Comparison of ENCODE assay signal across 1 cellular context in the genomic region with DNA sequence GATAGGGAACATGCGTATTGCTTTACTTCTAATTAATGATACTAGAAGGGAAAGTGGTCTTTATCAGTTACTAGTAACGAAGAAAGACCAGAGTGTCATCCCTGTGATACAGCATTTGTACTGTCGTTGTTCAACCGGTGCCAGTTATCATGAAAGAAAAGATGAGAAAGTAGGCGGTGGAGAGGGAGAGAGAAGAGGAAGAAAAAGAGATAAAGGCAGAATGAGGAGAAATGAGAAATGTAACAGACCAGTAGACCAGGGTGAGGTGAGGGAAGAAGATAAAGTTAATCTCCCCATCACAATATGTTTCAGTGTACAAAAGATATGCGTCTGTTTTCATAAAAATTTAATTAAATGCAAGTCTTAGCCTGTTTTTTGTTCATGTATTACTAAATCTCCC.
TF ChIP-seq lines count a peak whose summit lies in the region.

No MANE protein-coding gene starts in this region.

TF ChIP-seq in K562, 482 proteins besides CTCF, POLR2A, EP300 and RAD21 (continued from another document and continues in another):
- TF ChIP-seq, protein P1, sequence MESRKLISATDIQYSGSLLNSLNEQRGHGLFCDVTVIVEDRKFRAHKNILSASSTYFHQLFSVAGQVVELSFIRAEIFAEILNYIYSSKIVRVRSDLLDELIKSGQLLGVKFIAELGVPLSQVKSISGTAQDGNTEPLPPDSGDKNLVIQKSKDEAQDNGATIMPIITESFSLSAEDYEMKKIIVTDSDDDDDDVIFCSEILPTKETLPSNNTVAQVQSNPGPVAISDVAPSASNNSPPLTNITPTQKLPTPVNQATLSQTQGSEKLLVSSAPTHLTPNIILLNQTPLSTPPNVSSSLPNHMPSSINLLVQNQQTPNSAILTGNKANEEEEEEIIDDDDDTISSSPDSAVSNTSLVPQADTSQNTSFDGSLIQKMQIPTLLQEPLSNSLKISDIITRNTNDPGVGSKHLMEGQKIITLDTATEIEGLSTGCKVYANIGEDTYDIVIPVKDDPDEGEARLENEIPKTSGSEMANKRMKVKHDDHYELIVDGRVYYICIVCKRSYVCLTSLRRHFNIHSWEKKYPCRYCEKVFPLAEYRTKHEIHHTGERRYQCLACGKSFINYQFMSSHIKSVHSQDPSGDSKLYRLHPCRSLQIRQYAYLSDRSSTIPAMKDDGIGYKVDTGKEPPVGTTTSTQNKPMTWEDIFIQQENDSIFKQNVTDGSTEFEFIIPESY (CRISPR knock-in tag; IDR thresholded peaks at IDR 0.05): no peak
- TF ChIP-seq, protein P2, sequence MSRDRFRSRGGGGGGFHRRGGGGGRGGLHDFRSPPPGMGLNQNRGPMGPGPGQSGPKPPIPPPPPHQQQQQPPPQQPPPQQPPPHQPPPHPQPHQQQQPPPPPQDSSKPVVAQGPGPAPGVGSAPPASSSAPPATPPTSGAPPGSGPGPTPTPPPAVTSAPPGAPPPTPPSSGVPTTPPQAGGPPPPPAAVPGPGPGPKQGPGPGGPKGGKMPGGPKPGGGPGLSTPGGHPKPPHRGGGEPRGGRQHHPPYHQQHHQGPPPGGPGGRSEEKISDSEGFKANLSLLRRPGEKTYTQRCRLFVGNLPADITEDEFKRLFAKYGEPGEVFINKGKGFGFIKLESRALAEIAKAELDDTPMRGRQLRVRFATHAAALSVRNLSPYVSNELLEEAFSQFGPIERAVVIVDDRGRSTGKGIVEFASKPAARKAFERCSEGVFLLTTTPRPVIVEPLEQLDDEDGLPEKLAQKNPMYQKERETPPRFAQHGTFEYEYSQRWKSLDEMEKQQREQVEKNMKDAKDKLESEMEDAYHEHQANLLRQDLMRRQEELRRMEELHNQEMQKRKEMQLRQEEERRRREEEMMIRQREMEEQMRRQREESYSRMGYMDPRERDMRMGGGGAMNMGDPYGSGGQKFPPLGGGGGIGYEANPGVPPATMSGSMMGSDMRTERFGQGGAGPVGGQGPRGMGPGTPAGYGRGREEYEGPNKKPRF (IDR thresholded peaks at IDR 0.05; ENCODE audit: low read depth, low read length): no peak
- TF ChIP-seq ARNT (IDR thresholded peaks at IDR 0.05) (peak; percentile 39 to 68; a peak in 2 of 4 replicates), NCOR1 (IDR thresholded peaks at IDR 0.05) (peak; percentile 82), ZNF212 (CRISPR knock-in tag; IDR thresholded peaks at IDR 0.05) (no peak), ZNF644 (tag; IDR thresholded peaks at IDR 0.05; ENCODE audit: low read depth) (no peak; the same call in 1 of the 2 replicates), NR1H2 (CRISPR knock-in tag; IDR thresholded peaks at IDR 0.05) (no peak), SAP30 (IDR thresholded peaks at IDR 0.05; ENCODE audit: borderline replicate concordance, insufficient read depth, low read depth, low read length, poor library complexity, severe bottlenecking) (no peak), POLR2AphosphoS5 (IDR thresholded peaks at IDR 0.05; ENCODE audit: control insufficient read depth, insufficient read depth, low read depth, low read length) (peak; percentile 57; the same call in 1 of the 2 replicates), BRD9 (IDR thresholded peaks at IDR 0.05; ENCODE audit: low read depth, partially characterized antibody) (peak; percentile 40), NFRKB (IDR thresholded peaks at IDR 0.05; ENCODE audit: low read depth) (no peak), RBM15 (IDR thresholded peaks at IDR 0.05; ENCODE audit: insufficient read depth, low read length) (no peak), LEF1 (IDR thresholded peaks at IDR 0.05) (no peak; the same call in 1 of the 2 replicates), CAMTA2 (CRISPR knock-in tag; conservative IDR thresholded peaks at IDR 0.05) (no peak), RFX5 (IDR thresholded peaks at IDR 0.05; ENCODE audit: low read depth, low read length) (no peak), ZZZ3 (IDR thresholded peaks at IDR 0.05) (no peak), ZNF165 (CRISPR knock-in tag; IDR thresholded peaks at IDR 0.05; ENCODE audit: borderline replicate concordance) (no peak), NFIX (CRISPR knock-in tag; IDR thresholded peaks at IDR 0.05; ENCODE audit: low read depth) (no peak), POLR2G (IDR thresholded peaks at IDR 0.05; ENCODE audit: low read depth, low read length) (no peak), DACH1 (IDR thresholded peaks at IDR 0.05; ENCODE audit: partially characterized antibody) (peak; percentile 10), NFE2 (IDR thresholded peaks at IDR 0.05; ENCODE audit: low read depth) (peak; percentile 52; the same call in 1 of the 2 replicates), MCM2 (IDR thresholded peaks at IDR 0.05; ENCODE audit: low read depth) (no peak), SETDB1 (IDR thresholded peaks at IDR 0.05; ENCODE audit: low read length) (no peak), GATAD2A (IDR thresholded peaks at IDR 0.05) (no peak), ATF7 (IDR thresholded peaks at IDR 0.05) (no peak), RCOR1 (IDR thresholded peaks at IDR 0.05; ENCODE audit: borderline replicate concordance in 1 of 2, low read depth in 2 of 2, low read length in 2 of 2) (peak in 1 of 2 experiments; percentile 24; a peak in 1 of 4 replicates), NFIC (IDR thresholded peaks at IDR 0.05) (peak; percentile 72), FOXJ2 (tag; IDR thresholded peaks at IDR 0.05) (no peak), FUS (optimal IDR thresholded peaks at IDR 0.05; ENCODE audit: low read depth, low read length) (no peak), SMAD4 (CRISPR knock-in tag; conservative IDR thresholded peaks at IDR 0.05) (no peak), RBM25 (IDR thresholded peaks at IDR 0.05; ENCODE audit: low read depth, low read length, severe bottlenecking) (no peak), EP400 (IDR thresholded peaks at IDR 0.05) (no peak), SREBF2 (CRISPR knock-in tag; IDR thresholded peaks at IDR 0.05) (no peak)
- TF ChIP-seq, protein P3, sequence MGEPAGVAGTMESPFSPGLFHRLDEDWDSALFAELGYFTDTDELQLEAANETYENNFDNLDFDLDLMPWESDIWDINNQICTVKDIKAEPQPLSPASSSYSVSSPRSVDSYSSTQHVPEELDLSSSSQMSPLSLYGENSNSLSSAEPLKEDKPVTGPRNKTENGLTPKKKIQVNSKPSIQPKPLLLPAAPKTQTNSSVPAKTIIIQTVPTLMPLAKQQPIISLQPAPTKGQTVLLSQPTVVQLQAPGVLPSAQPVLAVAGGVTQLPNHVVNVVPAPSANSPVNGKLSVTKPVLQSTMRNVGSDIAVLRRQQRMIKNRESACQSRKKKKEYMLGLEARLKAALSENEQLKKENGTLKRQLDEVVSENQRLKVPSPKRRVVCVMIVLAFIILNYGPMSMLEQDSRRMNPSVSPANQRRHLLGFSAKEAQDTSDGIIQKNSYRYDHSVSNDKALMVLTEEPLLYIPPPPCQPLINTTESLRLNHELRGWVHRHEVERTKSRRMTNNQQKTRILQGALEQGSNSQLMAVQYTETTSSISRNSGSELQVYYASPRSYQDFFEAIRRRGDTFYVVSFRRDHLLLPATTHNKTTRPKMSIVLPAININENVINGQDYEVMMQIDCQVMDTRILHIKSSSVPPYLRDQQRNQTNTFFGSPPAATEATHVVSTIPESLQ (CRISPR knock-in tag; IDR thresholded peaks at IDR 0.05): no peak
- TF ChIP-seq, protein P4, sequence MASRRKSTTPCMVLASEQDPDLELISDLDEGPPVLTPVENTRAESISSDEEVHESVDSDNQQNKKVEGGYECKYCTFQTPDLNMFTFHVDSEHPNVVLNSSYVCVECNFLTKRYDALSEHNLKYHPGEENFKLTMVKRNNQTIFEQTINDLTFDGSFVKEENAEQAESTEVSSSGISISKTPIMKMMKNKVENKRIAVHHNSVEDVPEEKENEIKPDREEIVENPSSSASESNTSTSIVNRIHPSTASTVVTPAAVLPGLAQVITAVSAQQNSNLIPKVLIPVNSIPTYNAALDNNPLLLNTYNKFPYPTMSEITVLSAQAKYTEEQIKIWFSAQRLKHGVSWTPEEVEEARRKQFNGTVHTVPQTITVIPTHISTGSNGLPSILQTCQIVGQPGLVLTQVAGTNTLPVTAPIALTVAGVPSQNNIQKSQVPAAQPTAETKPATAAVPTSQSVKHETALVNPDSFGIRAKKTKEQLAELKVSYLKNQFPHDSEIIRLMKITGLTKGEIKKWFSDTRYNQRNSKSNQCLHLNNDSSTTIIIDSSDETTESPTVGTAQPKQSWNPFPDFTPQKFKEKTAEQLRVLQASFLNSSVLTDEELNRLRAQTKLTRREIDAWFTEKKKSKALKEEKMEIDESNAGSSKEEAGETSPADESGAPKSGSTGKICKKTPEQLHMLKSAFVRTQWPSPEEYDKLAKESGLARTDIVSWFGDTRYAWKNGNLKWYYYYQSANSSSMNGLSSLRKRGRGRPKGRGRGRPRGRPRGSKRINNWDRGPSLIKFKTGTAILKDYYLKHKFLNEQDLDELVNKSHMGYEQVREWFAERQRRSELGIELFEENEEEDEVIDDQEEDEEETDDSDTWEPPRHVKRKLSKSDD (conservative IDR thresholded peaks at IDR 0.05; ENCODE audit: low read length): no peak
- TF ChIP-seq, protein P5, sequence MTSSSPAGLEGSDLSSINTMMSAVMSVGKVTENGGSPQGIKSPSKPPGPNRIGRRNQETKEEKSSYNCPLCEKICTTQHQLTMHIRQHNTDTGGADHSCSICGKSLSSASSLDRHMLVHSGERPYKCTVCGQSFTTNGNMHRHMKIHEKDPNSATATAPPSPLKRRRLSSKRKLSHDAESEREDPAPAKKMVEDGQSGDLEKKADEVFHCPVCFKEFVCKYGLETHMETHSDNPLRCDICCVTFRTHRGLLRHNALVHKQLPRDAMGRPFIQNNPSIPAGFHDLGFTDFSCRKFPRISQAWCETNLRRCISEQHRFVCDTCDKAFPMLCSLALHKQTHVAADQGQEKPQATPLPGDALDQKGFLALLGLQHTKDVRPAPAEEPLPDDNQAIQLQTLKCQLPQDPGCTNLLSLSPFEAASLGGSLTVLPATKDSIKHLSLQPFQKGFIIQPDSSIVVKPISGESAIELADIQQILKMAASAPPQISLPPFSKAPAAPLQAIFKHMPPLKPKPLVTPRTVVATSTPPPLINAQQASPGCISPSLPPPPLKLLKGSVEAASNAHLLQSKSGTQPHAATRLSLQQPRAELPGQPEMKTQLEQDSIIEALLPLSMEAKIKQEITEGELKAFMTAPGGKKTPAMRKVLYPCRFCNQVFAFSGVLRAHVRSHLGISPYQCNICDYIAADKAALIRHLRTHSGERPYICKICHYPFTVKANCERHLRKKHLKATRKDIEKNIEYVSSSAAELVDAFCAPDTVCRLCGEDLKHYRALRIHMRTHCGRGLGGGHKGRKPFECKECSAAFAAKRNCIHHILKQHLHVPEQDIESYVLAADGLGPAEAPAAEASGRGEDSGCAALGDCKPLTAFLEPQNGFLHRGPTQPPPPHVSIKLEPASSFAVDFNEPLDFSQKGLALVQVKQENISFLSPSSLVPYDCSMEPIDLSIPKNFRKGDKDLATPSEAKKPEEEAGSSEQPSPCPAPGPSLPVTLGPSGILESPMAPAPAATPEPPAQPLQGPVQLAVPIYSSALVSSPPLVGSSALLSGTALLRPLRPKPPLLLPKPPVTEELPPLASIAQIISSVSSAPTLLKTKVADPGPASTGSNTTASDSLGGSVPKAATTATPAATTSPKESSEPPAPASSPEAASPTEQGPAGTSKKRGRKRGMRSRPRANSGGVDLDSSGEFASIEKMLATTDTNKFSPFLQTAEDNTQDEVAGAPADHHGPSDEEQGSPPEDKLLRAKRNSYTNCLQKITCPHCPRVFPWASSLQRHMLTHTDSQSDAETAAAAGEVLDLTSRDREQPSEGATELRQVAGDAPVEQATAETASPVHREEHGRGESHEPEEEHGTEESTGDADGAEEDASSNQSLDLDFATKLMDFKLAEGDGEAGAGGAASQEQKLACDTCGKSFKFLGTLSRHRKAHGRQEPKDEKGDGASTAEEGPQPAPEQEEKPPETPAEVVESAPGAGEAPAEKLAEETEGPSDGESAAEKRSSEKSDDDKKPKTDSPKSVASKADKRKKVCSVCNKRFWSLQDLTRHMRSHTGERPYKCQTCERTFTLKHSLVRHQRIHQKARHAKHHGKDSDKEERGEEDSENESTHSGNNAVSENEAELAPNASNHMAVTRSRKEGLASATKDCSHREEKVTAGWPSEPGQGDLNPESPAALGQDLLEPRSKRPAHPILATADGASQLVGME (CRISPR knock-in tag; IDR thresholded peaks at IDR 0.05): no peak
- TF ChIP-seq, protein P6, sequence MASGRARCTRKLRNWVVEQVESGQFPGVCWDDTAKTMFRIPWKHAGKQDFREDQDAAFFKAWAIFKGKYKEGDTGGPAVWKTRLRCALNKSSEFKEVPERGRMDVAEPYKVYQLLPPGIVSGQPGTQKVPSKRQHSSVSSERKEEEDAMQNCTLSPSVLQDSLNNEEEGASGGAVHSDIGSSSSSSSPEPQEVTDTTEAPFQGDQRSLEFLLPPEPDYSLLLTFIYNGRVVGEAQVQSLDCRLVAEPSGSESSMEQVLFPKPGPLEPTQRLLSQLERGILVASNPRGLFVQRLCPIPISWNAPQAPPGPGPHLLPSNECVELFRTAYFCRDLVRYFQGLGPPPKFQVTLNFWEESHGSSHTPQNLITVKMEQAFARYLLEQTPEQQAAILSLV (tag; IDR thresholded peaks at IDR 0.05): no peak
- TF ChIP-seq, protein P7, sequence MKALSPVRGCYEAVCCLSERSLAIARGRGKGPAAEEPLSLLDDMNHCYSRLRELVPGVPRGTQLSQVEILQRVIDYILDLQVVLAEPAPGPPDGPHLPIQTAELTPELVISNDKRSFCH (CRISPR knock-in tag; IDR thresholded peaks at IDR 0.05): no peak
- TF ChIP-seq, protein P7 (tag; IDR thresholded peaks at IDR 0.05): no peak
- TF ChIP-seq, protein P8, sequence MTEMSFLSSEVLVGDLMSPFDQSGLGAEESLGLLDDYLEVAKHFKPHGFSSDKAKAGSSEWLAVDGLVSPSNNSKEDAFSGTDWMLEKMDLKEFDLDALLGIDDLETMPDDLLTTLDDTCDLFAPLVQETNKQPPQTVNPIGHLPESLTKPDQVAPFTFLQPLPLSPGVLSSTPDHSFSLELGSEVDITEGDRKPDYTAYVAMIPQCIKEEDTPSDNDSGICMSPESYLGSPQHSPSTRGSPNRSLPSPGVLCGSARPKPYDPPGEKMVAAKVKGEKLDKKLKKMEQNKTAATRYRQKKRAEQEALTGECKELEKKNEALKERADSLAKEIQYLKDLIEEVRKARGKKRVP (CRISPR knock-in tag; IDR thresholded peaks at IDR 0.05): no peak
- TF ChIP-seq, protein P9, sequence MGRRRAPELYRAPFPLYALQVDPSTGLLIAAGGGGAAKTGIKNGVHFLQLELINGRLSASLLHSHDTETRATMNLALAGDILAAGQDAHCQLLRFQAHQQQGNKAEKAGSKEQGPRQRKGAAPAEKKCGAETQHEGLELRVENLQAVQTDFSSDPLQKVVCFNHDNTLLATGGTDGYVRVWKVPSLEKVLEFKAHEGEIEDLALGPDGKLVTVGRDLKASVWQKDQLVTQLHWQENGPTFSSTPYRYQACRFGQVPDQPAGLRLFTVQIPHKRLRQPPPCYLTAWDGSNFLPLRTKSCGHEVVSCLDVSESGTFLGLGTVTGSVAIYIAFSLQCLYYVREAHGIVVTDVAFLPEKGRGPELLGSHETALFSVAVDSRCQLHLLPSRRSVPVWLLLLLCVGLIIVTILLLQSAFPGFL (CRISPR knock-in tag; IDR thresholded peaks at IDR 0.05): no peak
- TF ChIP-seq, protein P10, sequence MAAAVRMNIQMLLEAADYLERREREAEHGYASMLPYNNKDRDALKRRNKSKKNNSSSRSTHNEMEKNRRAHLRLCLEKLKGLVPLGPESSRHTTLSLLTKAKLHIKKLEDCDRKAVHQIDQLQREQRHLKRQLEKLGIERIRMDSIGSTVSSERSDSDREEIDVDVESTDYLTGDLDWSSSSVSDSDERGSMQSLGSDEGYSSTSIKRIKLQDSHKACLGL (CRISPR knock-in tag; IDR thresholded peaks at IDR 0.05; ENCODE audit: borderline replicate concordance, poor library complexity, severe bottlenecking): no peak
